Comparison of ENCODE assay signal across 19 cellular contexts in genomic region chr11:123228489-123229163, GRCh38. TPM values are rescaled to one million over a fixed set of nuclear protein-coding genes. Genes with fewer than 3 reads are reported as not detected.
DNase-seq lines count a peak whose midpoint lies in the region; ATAC-seq and TF ChIP-seq lines count a peak whose summit lies in the region.
"Had no signal": no experiment of that assay in that cellular context is flagged by ENCODE, and none has a peak within 500 bp of the region (broad histone marks: within the 10 kb centered on the region; RNA-seq: fewer than 3 reads in every experiment).

No MANE protein-coding gene starts in this region.

- peak overlapping the region; percentile 80; the same call in 1 of the 3 replicates for H2BK15ac ChIP-seq in IMR-90 (ENCODE audit: low read depth, low read length)
- no peak overlapping the region for H2BK15ac ChIP-seq in mesendoderm (replicated peaks; ENCODE audit: low read depth)

- intact Hi-C loops in Caco-2 (cut with micrococcal nuclease; ENCODE audit: unreplicated experiment) (no loop called here), IMR-90 (cut with micrococcal nuclease) (no loop called here)

- H4K8ac ChIP-seq in IMR-90 (ENCODE audit: low read depth in 2 of 2, low read length in 2 of 2) (peak overlapping the region in 1 of 2 experiments; percentile 37; a peak in 2 of 4 replicates), mesendoderm (ENCODE audit: low read depth, low read length) (no peak overlapping the region)

- H3K36me3 Mint-ChIP-seq in Caco-2 (ENCODE audit: insufficient read depth, unreplicated experiment), result no peaks in the 10 kb centered on the region
- H3K36me3 Mint-ChIP-seq: CD14-positive monocyte had no signal

- no peak overlapping the region for H3K4me3 ChIP-seq in Caco-2 (ENCODE audit: low read depth, low read length)
- no peak overlapping the region for H3K4me3 ChIP-seq in IMR-90 (ENCODE audit: insufficient read depth, low read depth, low read length)
- no peak overlapping the region for H3K4me3 ChIP-seq in mesendoderm (ENCODE audit: low read length)

- H3K9me3 ChIP-seq in Caco-2, result no peaks in the 10 kb centered on the region
- H3K9me3 ChIP-seq in IMR-90 (ENCODE audit: control insufficient read depth, insufficient read depth, low read length), result no peaks in the 10 kb centered on the region

- H4K20me1 ChIP-seq in IMR-90 (ENCODE audit: insufficient read depth, low read length), result no peaks in the 10 kb centered on the region

- H3K27me3 Mint-ChIP-seq in Caco-2 (ENCODE audit: insufficient read depth, unreplicated experiment), result no peaks in the 10 kb centered on the region

- H3K4me2 ChIP-seq in IMR-90 (ENCODE audit: low read depth, low read length) (no peak overlapping the region), mesendoderm (ENCODE audit: low read length) (no peak overlapping the region)

- H3K36me3 ChIP-seq in Caco-2 (ENCODE audit: control insufficient read depth, insufficient read depth, low read length) (no peaks in the 10 kb centered on the region), IMR-90 (ENCODE audit: control insufficient read depth, insufficient read depth, low read length) (no peaks in the 10 kb centered on the region), mesendoderm (ENCODE audit: control insufficient read depth, insufficient read depth, low read length) (no peaks in the 10 kb centered on the region)

- no peak for TF ChIP-seq RAD21 in IMR-90 (IDR thresholded peaks at IDR 0.05; ENCODE audit: low read length)

- ATAC-seq in IMR-90 (ENCODE audit: low read depth), result no peak
- ATAC-seq: PC-3 had no signal

- no peak for TF ChIP-seq POLR2A in IMR-90 (IDR thresholded peaks at IDR 0.05; ENCODE audit: low read depth, low read length)

- 80% methylated on average over 2 of the region's 8 CpGs; no CpG with 5 or more reads in 1 of the 2 experiments for WGBS in IMR-90 (ENCODE audit: extremely low coverage in 2 of 2, insufficient read length in 1 of 2), 2 experiments
- WGBS in mesendoderm (ENCODE audit: extremely low coverage, insufficient coverage, low lambda C conversion rate), result no CpG with 5 or more reads among the region's 8 CpGs

- H2AK9ac ChIP-seq in IMR-90 (replicated peaks; ENCODE audit: low read depth, low read length, poor library complexity), result peak overlapping the region; percentile 31

- dilution Hi-C loops in IMR-90 (cut with HindIII; ENCODE audit: low sequenced_read_pairs, unreplicated experiment), result no loop called here

- peaks cover 10% of the 10 kb centered on the region; the same call in 1 of the 2 replicates for H3K9me1 ChIP-seq in IMR-90 (ENCODE audit: insufficient read depth, low read length)

- H2BK120ac ChIP-seq in IMR-90 (ENCODE audit: low read depth, low read length) (peak overlapping the region; percentile 54), mesendoderm (ENCODE audit: low read depth, low read length) (peak overlapping the region; percentile 73)

- in situ Hi-C loops in IMR-90 (cut with MboI; ENCODE audit: low sequenced_read_pairs), result no loop called here

- H3K9ac ChIP-seq in IMR-90 (ENCODE audit: low read depth, low read length) (no peak overlapping the region), mesendoderm (ENCODE audit: low read length) (no peak overlapping the region)

- BruUV-seq in Caco-2 (replicated peaks; lab: Mats Ljungman, UMichigan), result no TSS peak
- BruUV-seq in IMR-90 (replicated peaks; lab: Mats Ljungman, UMichigan), result no TSS peak

- H3K4me1 ChIP-seq in Caco-2, result peaks cover 52% of the 10 kb centered on the region
- peaks cover 20% of the 10 kb centered on the region for H3K4me1 ChIP-seq in IMR-90 (ENCODE audit: control insufficient read depth, insufficient read depth, low read length)
- peaks cover 5% of the 10 kb centered on the region for H3K4me1 ChIP-seq in mesendoderm (ENCODE audit: control insufficient read depth, low read depth, low read length)

- peaks cover 24% of the 10 kb centered on the region for H3K4me1 Mint-ChIP-seq in Caco-2 (ENCODE audit: low read depth, unreplicated experiment)

- H3K56ac ChIP-seq in IMR-90 (ENCODE audit: extremely low read depth, insufficient read depth, low read length) (no peak overlapping the region), mesendoderm (ENCODE audit: low read length) (peak overlapping the region; percentile 19)

- H3K27me3 ChIP-seq in Caco-2 (replicated peaks; ENCODE audit: control insufficient read depth, insufficient read depth, low read length), result no peaks in the 10 kb centered on the region
- no peaks in the 10 kb centered on the region for H3K27me3 ChIP-seq in IMR-90 (ENCODE audit: control insufficient read depth, insufficient read depth, low read length)
- H3K27me3 ChIP-seq in mesendoderm (ENCODE audit: insufficient read depth, low read length, poor library complexity), result no peaks in the 10 kb centered on the region

- peak overlapping the region; percentile 5; the same call in 1 of the 2 replicates for H4K91ac ChIP-seq in IMR-90 (ENCODE audit: insufficient read depth, low read depth, low read length)

- no peaks in the 10 kb centered on the region for H3K79me1 ChIP-seq in IMR-90 (ENCODE audit: low read depth in 1 of 2, low read length in 2 of 2)
- no peaks in the 10 kb centered on the region for H3K79me1 ChIP-seq in mesendoderm (ENCODE audit: low read length)

- no peak overlapping the region for H3K4me3 Mint-ChIP-seq in Caco-2 (ENCODE audit: unreplicated experiment)
- H3K4me3 Mint-ChIP-seq: B cell, CD14-positive monocyte had no signal

- H3K4ac ChIP-seq in IMR-90 (ENCODE audit: low read depth, low read length) (peak overlapping the region; percentile 27), mesendoderm (ENCODE audit: low read depth, low read length) (peak overlapping the region; percentile 70)

- H2BK5ac ChIP-seq in IMR-90 (ENCODE audit: low read depth, low read length, poor library complexity, severe bottlenecking) (no peak overlapping the region), mesendoderm (ENCODE audit: low read length) (no peak overlapping the region)

- no peaks in the 10 kb centered on the region for H3K9me3 Mint-ChIP-seq in Caco-2 (ENCODE audit: unreplicated experiment)
- H3K9me3 Mint-ChIP-seq: CD14-positive monocyte had no signal

- CTCF ChIA-PET in Caco-2 (lab: Charles Lee), result no interaction called here
- CTCF ChIA-PET in IMR-90 (lab: Yijun Ruan, JAX), result no interaction called here

- H3K27ac Mint-ChIP-seq in Caco-2 (ENCODE audit: unreplicated experiment), result peak overlapping the region; percentile 21
- H3K27ac Mint-ChIP-seq: B cell had no signal

- peak overlapping the region; percentile 64; the same call in 1 of the 2 replicates for H2BK20ac ChIP-seq in IMR-90 (ENCODE audit: low read depth, low read length)

- POLR2A ChIA-PET in Caco-2 (lab: Charles Lee) (no interaction called here), IMR-90 (lab: Charles Lee; ENCODE audit: unreplicated experiment) (no interaction called here)

- H2AK5ac ChIP-seq in IMR-90 (ENCODE audit: low read depth, low read length) (peak overlapping the region; percentile 62), mesendoderm (ENCODE audit: low read length) (no peak overlapping the region)

- H3K27ac ChIP-seq in IMR-90 (ENCODE audit: insufficient read depth, low read length), result no peak overlapping the region
- no peak overlapping the region for H3K27ac ChIP-seq in mesendoderm (ENCODE audit: low read depth, low read length)

- H4K5ac ChIP-seq in IMR-90 (ENCODE audit: low read depth, low read length) (0 out of 2 replicates have a peak overlapping the region, but pooled peaks have one; percentile 22), mesendoderm (ENCODE audit: low read length) (no peak overlapping the region)

- H3K79me2 ChIP-seq in mesendoderm (ENCODE audit: control insufficient read depth, insufficient read depth, low read length), result no peaks in the 10 kb centered on the region

- TF ChIP-seq CTCF in Caco-2 (IDR thresholded peaks at IDR 0.05; ENCODE audit: insufficient read depth in 1 of 2, low read depth in 1 of 2, low read length in 1 of 2, severe bottlenecking in 1 of 2, unreplicated experiment in 1 of 2) (no peak), IMR-90 (conservative IDR thresholded peaks at IDR 0.05; ENCODE audit: low read depth, low read length) (no peak)

- H3K23ac ChIP-seq in IMR-90 (ENCODE audit: low read depth, low read length), result peak overlapping the region; percentile 46; the same call in 1 of the 2 replicates
- H3K23ac ChIP-seq in mesendoderm (ENCODE audit: low read length), result no peak overlapping the region

- no peak overlapping the region for H2AFZ ChIP-seq in IMR-90 (replicated peaks; ENCODE audit: low read length, poor library complexity)

- H3K18ac ChIP-seq in IMR-90 (ENCODE audit: low read depth, low read length), result peak overlapping the region; percentile 60
- peak overlapping the region; percentile 72 for H3K18ac ChIP-seq in mesendoderm (ENCODE audit: low read length)

- DNase-seq in Caco-2 (peak; percentile 52 to 72), IMR-90 (no peak), amniotic epithelial cell (ENCODE audit: low read depth) (peak; percentile 50), mesendoderm (peak; percentile 84), germinal center (ENCODE audit: low spot score) (no peak), NCI-H1417 (lab: John Stamatoyannopoulos, UW) (no peak)
- DNase-seq in stimulated activated CD4-positive, alpha-beta T cell treated with anti-CD3 and anti-CD28 coated beads, Interleukin-12 subunit alpha, Interleukin-12 subunit beta, amount 100 ng/mL, for 4 hours, result no peak
- no peak for DNase-seq in activated CD4-positive, CD25-positive, alpha-beta regulatory T cell treated with anti-CD3 and anti-CD28 coated beads, Interleukin-2, amount 50 U/mL, for 72 hours
- DNase-seq: DMS53, GOT3, Kasumi-1, NCI-H1694 treated with DMSO at 0.1 percent for 48 hours, NCI-H2081 treated with DMSO at 0.1 percent for 48 hours, NCI-H2171 treated with DMSO at 0.1 percent for 48 hours, NCI-H524 treated with DMSO at 0.1 percent for 48 hours, PC-3, Right ventricle myocardium superior had no signal

- 0 out of 2 replicates have a peak overlapping the region, but pooled peaks have one; percentile 27 for H3K14ac ChIP-seq in IMR-90 (replicated peaks; ENCODE audit: low read depth, low read length)

TF ChIP-seq in IMR-90, 13 proteins besides CTCF, POLR2A, EP300 and RAD21:
- TF ChIP-seq CEBPB (IDR thresholded peaks at IDR 0.05; ENCODE audit: low read depth, low read length) (peak; percentile 52), NFE2L2 (IDR thresholded peaks at IDR 0.05; ENCODE audit: low read depth, low read length) (no peak; the same call in 1 of the 2 replicates)

RNA-seq across cellular contexts. Expression of gene CLMP, which starts 33.6 kb away (rescaled TPM):
- 44.0 and 58.9 TPM in 2 replicates for total RNA-seq in Caco-2 (2022)
- total RNA-seq in IMR-90 (2012; rRNA removed), result 54.7 and 56.1 TPM in 2 replicates
- polyA plus RNA-seq in IMR-90 (2012; rRNA removed), result 78.9 and 95.7 TPM in 2 replicates
- 50.5 and 121 TPM in 2 replicates for polyA plus RNA-seq in IMR-90 (2012; cell fraction: cytosol; rRNA removed)
- polyA plus RNA-seq in IMR-90 (2012; cell fraction: nucleus; rRNA removed; ENCODE audit: low replicate concordance), result 20.7 and 92.9 TPM in 2 replicates
- polyA plus RNA-seq in mesendoderm (2013, experiment 1 of 2), result 35.1 TPM
- polyA plus RNA-seq in mesendoderm (2013, experiment 2 of 2), result 38.9 TPM
- total RNA-seq: B cell had no signal

Comparison
In these comparisons a context has a peak if more than half of its experiments do, and no peak if none do; other contexts are left out.
1. DNase-seq: peak in Caco-2 (2 of 2), amniotic epithelial cell (single experiment) and mesendoderm (single experiment); none in IMR-90 (single experiment), stimulated activated CD4-positive, alpha-beta T cell treated with anti-CD3 and anti-CD28 coated beads, Interleukin-12 subunit alpha, Interleukin-12 subunit beta, amount 100 ng/mL, for 4 hours (single experiment), germinal center (single experiment), NCI-H1417 (0 of 3) and activated CD4-positive, CD25-positive, alpha-beta regulatory T cell treated with anti-CD3 and anti-CD28 coated beads, Interleukin-2, amount 50 U/mL, for 72 hours (single experiment).